1 cellular context compared by ENCODE assay signal in genomic region chr4:80806472-80806871, GRCh38.
TF ChIP-seq lines count a peak whose summit lies in the region.

No MANE protein-coding gene starts in this region.

TF ChIP-seq in H1, 55 proteins besides CTCF, POLR2A, EP300 and RAD21 (continued from another document):
- TF ChIP-seq CHD7 (IDR thresholded peaks at IDR 0.05; ENCODE audit: insufficient replicate concordance, low read length), result no peak
